Comparison of ENCODE assay signal across 8 cellular contexts in the genomic region with DNA sequence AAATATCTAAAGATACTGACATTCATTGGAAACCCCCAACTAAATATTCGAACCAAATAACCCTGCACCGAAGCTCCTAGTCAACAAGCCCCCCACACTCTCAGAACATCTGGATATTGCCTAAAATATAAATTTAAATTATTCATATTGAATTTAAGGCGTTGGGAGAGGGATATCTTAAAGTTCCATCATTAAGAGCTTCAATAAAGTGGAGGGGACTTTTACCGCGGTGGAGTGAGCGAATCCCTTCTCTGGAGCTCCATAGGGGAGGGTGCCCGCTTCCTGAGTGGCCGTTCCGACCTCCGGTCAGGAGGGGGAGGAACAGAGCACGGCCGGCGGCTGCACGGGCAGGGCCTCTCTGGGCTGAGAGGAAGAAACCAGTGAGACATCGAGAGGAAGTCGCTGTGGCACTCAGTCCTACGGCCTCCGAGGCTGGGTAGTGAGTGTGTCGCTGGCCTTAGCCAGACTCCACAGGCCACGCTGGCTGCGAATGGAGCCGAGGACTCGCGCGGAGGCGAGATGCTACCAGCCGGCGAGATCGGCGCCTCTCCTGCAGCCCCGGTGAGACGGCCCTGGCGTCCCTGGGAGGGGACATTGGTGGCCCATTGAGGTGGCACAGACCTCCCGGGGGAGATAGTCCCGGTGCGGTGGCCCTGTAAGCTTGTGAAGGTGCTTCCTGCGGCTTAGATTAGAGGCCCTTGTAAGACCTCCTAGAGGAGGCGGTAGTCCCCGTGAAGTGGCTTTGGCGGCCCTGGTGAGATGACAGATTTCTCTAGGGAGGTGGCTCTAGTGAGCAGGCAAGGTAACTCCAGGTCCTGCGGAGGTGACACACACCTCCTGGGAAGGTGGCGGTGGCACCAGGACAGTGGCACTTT. TPM values are rescaled to one million over a fixed set of nuclear protein-coding genes. Genes with fewer than 3 reads are reported as not detected.
A peak's percentile ranks its signal among the peaks of the same experiment; 100 is the strongest.
DNase-seq lines count a peak whose midpoint lies in the region; ATAC-seq and TF ChIP-seq lines count a peak whose summit lies in the region.

A gene (plus strand): TSS at position 405 of the 875 bp plus-strand sequence. CDS start 115 bp downstream, at position 520.

- H3K27ac ChIP-seq in CD8-positive, alpha-beta T cell (ENCODE audit: low read depth, low read length), result peak within 1 kb of the TSS; percentile 75
- H3K27ac ChIP-seq in lung (ENCODE audit: low read depth in 1 of 2, low read length in 1 of 2), result peak within 1 kb of the TSS; percentile 74 to 97

- H3K4me3 Mint-ChIP-seq in CD8-positive, alpha-beta T cell, result peak within 1 kb of the TSS; percentile 94
- H3K4me3 Mint-ChIP-seq in activated CD4-positive, alpha-beta memory T cell treated with anti-CD3 and anti-CD28 coated beads, Interleukin-2, amount 10 ng/mL, durations not matched to agents 7 days and 5 days, result peak within 1 kb of the TSS; percentile 81

- CTCF ChIA-PET in CD8-positive, alpha-beta T cell (lab: Charles Lee), result interaction anchor here (0.6 to 1.5 kb wide), 6 partner anchors 8 to 588 kb away, joined by 3 to 6 read pairs (median 4); a partner anchor contains a TSS
- CTCF ChIA-PET in activated CD4-positive, alpha-beta memory T cell treated with anti-CD3 and anti-CD28 coated beads, Interleukin-2, amount 10 ng/mL, durations not matched to agents 7 days and 5 days (lab: Charles Lee), result interaction anchor here (0.6 to 1.8 kb wide), 28 partner anchors 9 to 551 kb away, joined by 3 to 12 read pairs (median 4); a partner anchor contains a TSS

- peaks cover 43% of the 10 kb centered on the region for H3K4me1 Mint-ChIP-seq in CD8-positive, alpha-beta T cell (ENCODE audit: low read depth)
- peaks cover 43% of the 10 kb centered on the region for H3K4me1 Mint-ChIP-seq in activated CD4-positive, alpha-beta memory T cell treated with anti-CD3 and anti-CD28 coated beads, Interleukin-2, amount 10 ng/mL, durations not matched to agents 7 days and 5 days

- no peaks in the 10 kb centered on the region for H3K27me3 ChIP-seq in CD8-positive, alpha-beta T cell (ENCODE audit: insufficient read depth, low read length)
- H3K27me3 ChIP-seq in lung (ENCODE audit: control insufficient read depth, insufficient read depth), result no peaks in the 10 kb centered on the region

- no peaks in the 10 kb centered on the region for H3K36me3 ChIP-seq in CD8-positive, alpha-beta T cell (ENCODE audit: insufficient read depth, low read length)
- H3K36me3 ChIP-seq in lung (ENCODE audit: control insufficient read depth in 2 of 2, insufficient read depth in 2 of 2, low read length in 2 of 2), result peaks cover under 1 to 4% of the 10 kb centered on the region in 2 donors

- peaks cover 15% of the 10 kb centered on the region for H3K4me1 ChIP-seq in CD8-positive, alpha-beta T cell (ENCODE audit: insufficient read depth, low read length)
- H3K4me1 ChIP-seq in lung (ENCODE audit: control insufficient read depth in 2 of 2, insufficient read depth in 2 of 2, low read length in 2 of 2), result peaks cover 2 to 10% of the 10 kb centered on the region in 2 donors

- no peaks in the 10 kb centered on the region for H3K9me3 Mint-ChIP-seq in CD8-positive, alpha-beta T cell
- H3K9me3 Mint-ChIP-seq in activated CD4-positive, alpha-beta memory T cell treated with anti-CD3 and anti-CD28 coated beads, Interleukin-2, amount 10 ng/mL, durations not matched to agents 7 days and 5 days, result no peaks in the 10 kb centered on the region

- POLR2A ChIA-PET in CD8-positive, alpha-beta T cell (lab: Charles Lee), result interaction anchor here (0.6 to 2.2 kb wide), 10 partner anchors 10 to 1637 kb away, joined by 3 to 21 read pairs (median 5); a partner anchor contains a TSS
- POLR2A ChIA-PET in activated CD4-positive, alpha-beta memory T cell treated with anti-CD3 and anti-CD28 coated beads, Interleukin-2, amount 10 ng/mL, durations not matched to agents 7 days and 5 days (lab: Charles Lee), result interaction anchor here (0.6 to 4.5 kb wide), 34 partner anchors 9 to 1186 kb away, joined by 3 to 34 read pairs (median 4); a partner anchor contains a TSS

- H3K36me3 Mint-ChIP-seq in CD8-positive, alpha-beta T cell, result peaks cover 12% of the 10 kb centered on the region
- H3K36me3 Mint-ChIP-seq in activated CD4-positive, alpha-beta memory T cell treated with anti-CD3 and anti-CD28 coated beads, Interleukin-2, amount 10 ng/mL, durations not matched to agents 7 days and 5 days (ENCODE audit: low read depth), result peaks cover 3% of the 10 kb centered on the region

- peak; percentile 84 to 92 (median 86) for DNase-seq in CD8-positive, alpha-beta T cell
- peak; percentile 95 for DNase-seq in NCI-H82 (lab: John Stamatoyannopoulos, UW)
- DNase-seq in activated CD4-positive, alpha-beta memory T cell treated with anti-CD3 and anti-CD28 coated beads, Interleukin-2, amount 10 ng/mL, durations not matched to agents 7 days and 5 days, result peak; percentile 92
- peak; percentile 94 for DNase-seq in ecto neural progenitor cell (ENCODE audit: low spot score)
- DNase-seq in lung (ENCODE audit: low spot score), result peak; percentile 92
- DNase-seq in stimulated activated CD4-positive, alpha-beta T cell treated with anti-CD3 and anti-CD28 coated beads, TNF-alpha, amount 100 ng/mL, for 4 hours (ENCODE audit: low read depth in 3 of 3), result peak; percentile 69 to 81 (median 81)

- H3K4me3 ChIP-seq in CD8-positive, alpha-beta T cell (ENCODE audit: low read depth, low read length), result peak within 1 kb of the TSS; percentile 93
- peak within 1 kb of the TSS; percentile 99 for H3K4me3 ChIP-seq in lung

- no peaks in the 10 kb centered on the region for H3K27me3 Mint-ChIP-seq in CD8-positive, alpha-beta T cell (ENCODE audit: low read depth)
- no peaks in the 10 kb centered on the region for H3K27me3 Mint-ChIP-seq in activated CD4-positive, alpha-beta memory T cell treated with anti-CD3 and anti-CD28 coated beads, Interleukin-2, amount 10 ng/mL, durations not matched to agents 7 days and 5 days

- TF ChIP-seq CTCF in CD8-positive, alpha-beta T cell (IDR thresholded peaks at IDR 0.05), result peak; percentile 57
- TF ChIP-seq CTCF in lung (IDR thresholded peaks at IDR 0.05; ENCODE audit: control extremely low read depth, extremely low read depth), result peak; percentile 47

- WGBS in lung, 2 donors, result 1 to 2% methylated on average over 40 to 42 of the region's 42 CpGs

- ATAC-seq in CD8-positive, alpha-beta T cell, result peak; percentile 91
- ATAC-seq in GM19438 (IDR thresholded peaks at IDR 0.05; ENCODE audit: low read depth, unreplicated experiment) (peak; percentile 91), HG03575 (IDR thresholded peaks at IDR 0.05; ENCODE audit: extremely low read depth, insufficient number of reproducible peaks, low FRiP score, unreplicated experiment) (peak; percentile 83), lung (ENCODE audit: insufficient read depth, low FRiP score) (peak; percentile 99)

- H3K27ac Mint-ChIP-seq in CD8-positive, alpha-beta T cell, result peak within 1 kb of the TSS; percentile 96
- peak within 1 kb of the TSS; percentile 88 for H3K27ac Mint-ChIP-seq in activated CD4-positive, alpha-beta memory T cell treated with anti-CD3 and anti-CD28 coated beads, Interleukin-2, amount 10 ng/mL, durations not matched to agents 7 days and 5 days

- no peaks in the 10 kb centered on the region for H3K9me3 ChIP-seq in CD8-positive, alpha-beta T cell (ENCODE audit: low read length)
- no peaks in the 10 kb centered on the region for H3K9me3 ChIP-seq in lung (ENCODE audit: control insufficient read depth in 2 of 2, insufficient read depth in 1 of 2, low read length in 1 of 2)

- intact Hi-C loops in CD8-positive, alpha-beta T cell (cut with DNase I, micrococcal nuclease), result loop anchor here (1.0 to 10.0 kb wide), 16 partner anchors 10 to 1635 kb away; a partner anchor contains a TSS

RNA-seq across cellular contexts. Expression of the gene that starts here (rescaled TPM):
- 10 to 100 TPM; 46.3 to 50.8 TPM for total RNA-seq in CD8-positive, alpha-beta T cell
- 10 to 100 TPM; 20.5 to 21.9 TPM for total RNA-seq in activated CD4-positive, alpha-beta memory T cell treated with anti-CD3 and anti-CD28 coated beads, Interleukin-2, amount 10 ng/mL, durations not matched to agents 7 days and 5 days
- 10 to 100 TPM; 16.0 to 21.9 TPM for total RNA-seq in lung
- polyA plus RNA-seq in lung, result 10 to 100 TPM in 1 of 2 donors, 1 to 10 TPM in 1; 8.4 to 20.2 TPM

Comparison
In these comparisons a context has a peak if more than half of its experiments do, and no peak if none do; other contexts are left out.
1. Peak in every context shown above with its lines: DNase-seq, ATAC-seq, H3K4me3 ChIP-seq and H3K27ac ChIP-seq.